In genomic region chr20:4007383-4008025, GRCh38 we compare ENCODE assay signal across 21 cellular contexts. TPM values are rescaled to one million over a fixed set of nuclear protein-coding genes. Genes with fewer than 3 reads are reported as not detected.
DNase-seq lines count a peak whose midpoint lies in the region; ATAC-seq and TF ChIP-seq lines count a peak whose summit lies in the region.
"Had no signal": no experiment of that assay in that cellular context is flagged by ENCODE, and none has a peak within 500 bp of the region (broad histone marks: within the 10 kb centered on the region; RNA-seq: fewer than 3 reads in every experiment).

No MANE protein-coding gene starts in this region.

- in situ Hi-C loops in brain microvascular endothelial cell (cut with HindIII; ENCODE audit: low pct_ligation_motif_present, low sequenced_read_pairs) = no loop called here

- H3K4me1 Mint-ChIP-seq in activated T-cell treated with anti-CD3 and anti-CD28 coated beads, Interleukin-2, amount 50 U/mL, for 4 hours (ENCODE audit: low read depth) = peaks cover 28% of the 10 kb centered on the region

- H3K4me3 ChIP-seq in ACC112 (ENCODE audit: low read depth, low read length) = no peak overlapping the region
- H3K4me3 ChIP-seq in Loucy (ENCODE audit: low read length, poor library complexity, severe bottlenecking) = peak overlapping the region; percentile 14
- H3K4me3 ChIP-seq in psoas muscle = no peak overlapping the region
- H3K4me3 ChIP-seq in brain microvascular endothelial cell (ENCODE audit: low read depth, low read length) = no peak overlapping the region
- H3K4me3 ChIP-seq: GM23248 had no signal

- intact Hi-C loops in psoas muscle (cut with DNase I) = no loop called here

- no peaks in the 10 kb centered on the region for H3K27me3 Mint-ChIP-seq in activated T-cell treated with anti-CD3 and anti-CD28 coated beads, Interleukin-2, amount 50 U/mL, for 4 hours (ENCODE audit: low read depth)
- H3K27me3 Mint-ChIP-seq: CD4-positive, alpha-beta memory T cell had no signal

- ATAC-seq in psoas muscle (no peak), GM18861 (IDR thresholded peaks at IDR 0.05; ENCODE audit: unreplicated experiment) (no peak)
- no peak for ATAC-seq in activated T-cell treated with anti-CD3 and anti-CD28 coated beads, Interleukin-2, amount 50 U/mL, for 4 hours
- ATAC-seq: left colon had no signal

- no peaks in the 10 kb centered on the region for H3K9me3 Mint-ChIP-seq in activated T-cell treated with anti-CD3 and anti-CD28 coated beads, Interleukin-2, amount 50 U/mL, for 4 hours
- H3K9me3 Mint-ChIP-seq: CD4-positive, alpha-beta memory T cell had no signal

- H3K9me3 ChIP-seq in Loucy (ENCODE audit: insufficient read depth, low read depth, low read length) (no peaks in the 10 kb centered on the region), psoas muscle (no peaks in the 10 kb centered on the region)

- no peaks in the 10 kb centered on the region for H3K27me3 ChIP-seq in ACC112 (ENCODE audit: insufficient read depth, low read length)
- no peaks in the 10 kb centered on the region for H3K27me3 ChIP-seq in Loucy (ENCODE audit: insufficient read depth, low read length, poor library complexity, severe bottlenecking)
- H3K27me3 ChIP-seq in psoas muscle (ENCODE audit: insufficient read depth in 3 of 3, low read length in 2 of 3) = no peaks in the 10 kb centered on the region
- H3K27me3 ChIP-seq in brain microvascular endothelial cell (replicated peaks) = no peaks in the 10 kb centered on the region

- H3K36me3 Mint-ChIP-seq in activated T-cell treated with anti-CD3 and anti-CD28 coated beads, Interleukin-2, amount 50 U/mL, for 4 hours (ENCODE audit: insufficient read depth) = peaks cover 6% of the 10 kb centered on the region

- H3K9ac ChIP-seq in Loucy (ENCODE audit: low read depth, low read length, poor library complexity, severe bottlenecking) = no peak overlapping the region
- H3K9ac ChIP-seq: GM23248 had no signal

- no peak overlapping the region for H3K4me3 Mint-ChIP-seq in activated T-cell treated with anti-CD3 and anti-CD28 coated beads, Interleukin-2, amount 50 U/mL, for 4 hours
- H3K4me3 Mint-ChIP-seq: CD4-positive, alpha-beta memory T cell had no signal

- no peak for TF ChIP-seq POLR2A in erythroblast (IDR thresholded peaks at IDR 0.05; ENCODE audit: low read length)

- H3F3A ChIP-seq in Loucy (ENCODE audit: low read depth) = no peaks in the 10 kb centered on the region

- H2AFZ ChIP-seq in ACC112 (ENCODE audit: low read length, unreplicated experiment) (no peak overlapping the region), Loucy (ENCODE audit: low read length) (no peak overlapping the region)
- H2AFZ ChIP-seq: GM23248 had no signal

- TF ChIP-seq CTCF in Loucy (conservative IDR thresholded peaks at IDR 0.05; ENCODE audit: low read length) (no peak), psoas muscle (IDR thresholded peaks at IDR 0.05) (no peak), brain microvascular endothelial cell (IDR thresholded peaks at IDR 0.05; ENCODE audit: low read depth, low read length, missing control alignments) (no peak)

- 81 to 86% (median 86%) methylated on average over 3 of the region's 3 CpGs for WGBS in psoas muscle, 3 donors

- peaks cover 10% of the 10 kb centered on the region; the same call in 1 of the 2 replicates for H3K36me3 ChIP-seq in ACC112 (ENCODE audit: insufficient read depth, low read length)
- H3K36me3 ChIP-seq in Loucy (ENCODE audit: insufficient read depth, low read length) = no peaks in the 10 kb centered on the region; the same call in 1 of the 2 replicates
- no peaks in the 10 kb centered on the region for H3K36me3 ChIP-seq in psoas muscle (ENCODE audit: insufficient read depth in 1 of 2, low read depth in 1 of 2)
- no peaks in the 10 kb centered on the region for H3K36me3 ChIP-seq in brain microvascular endothelial cell (replicated peaks)
- H3K36me3 ChIP-seq: WERI-Rb-1 had no signal

- DNase-seq in erythroblast (lab: John Stamatoyannopoulos, UW) (peak; percentile 17 to 27), psoas muscle (no peak), brain microvascular endothelial cell (no peak)
- no peak for DNase-seq in stimulated activated CD4-positive, alpha-beta T cell treated with anti-CD3 and anti-CD28 coated beads, Interleukin-12 subunit alpha, Interleukin-12 subunit beta, amount 100 ng/mL, for 4 hours
- no peak for DNase-seq in activated T-cell treated with anti-CD3 and anti-CD28 coated beads, Interleukin-2, amount 50 U/mL, for 4 hours
- DNase-seq: activated CD4-positive, alpha-beta T cell treated with anti-CD3 and anti-CD28 coated beads, Interleukin-2, amount 50 U/mL, for 48 hours; activated naive CD4-positive, alpha-beta T cell treated with Interleukin-2 at 50 U/mL for 16 hours; CD4-positive, alpha-beta memory T cell; foreskin melanocyte; GDM1; left colon; NCI-H187; NCI-H2227 treated with DMSO at 0.1 percent for 48 hours; NCI-H774; OCI-M1; SHP77; WERI-Rb-1 had no signal

- H3K27ac ChIP-seq in ACC112 (ENCODE audit: low read depth, low read length) (peak overlapping the region; percentile 16; the same call in 1 of the 2 replicates), psoas muscle (peak overlapping the region; percentile 25), brain microvascular endothelial cell (no peak overlapping the region)
- H3K27ac ChIP-seq: WERI-Rb-1 had no signal

- H3K79me2 ChIP-seq in ACC112 (ENCODE audit: control insufficient read depth, insufficient read depth, low read length, unreplicated experiment) (peaks cover 94% of the 10 kb centered on the region), Loucy (ENCODE audit: insufficient read depth, low read length) (peaks cover 88% of the 10 kb centered on the region)

- H4K20me1 ChIP-seq in Loucy (ENCODE audit: insufficient read depth, low read length, poor library complexity, severe bottlenecking) = peaks cover 46% of the 10 kb centered on the region

- H3K4me1 ChIP-seq in ACC112 (ENCODE audit: control insufficient read depth, insufficient read depth, low read length, unreplicated experiment) (peaks cover 32% of the 10 kb centered on the region), Loucy (ENCODE audit: insufficient read depth, low read length, poor library complexity, severe bottlenecking) (peaks cover 35% of the 10 kb centered on the region), psoas muscle (peaks cover 23% of the 10 kb centered on the region)

- H3K9me2 ChIP-seq in Loucy (replicated peaks; ENCODE audit: low read depth, low read length) = no peaks in the 10 kb centered on the region

- H3K4me2 ChIP-seq in Loucy (ENCODE audit: low read depth, low read length, poor library complexity, severe bottlenecking) = peak overlapping the region; percentile 37

RNA-seq across cellular contexts. Expression of gene RNF24, which starts 7.9 kb away (rescaled TPM):
- total RNA-seq in psoas muscle = 1 to 10 TPM; 1.4 to 3.1 (median 2.3) TPM
- 1 to 10 TPM in 2 of 3 donors, under 1 TPM in 1; 0.48 to 1.5 (median 1.3) TPM for polyA plus RNA-seq in psoas muscle
- total RNA-seq in activated T-cell treated with anti-CD3 and anti-CD28 coated beads, Interleukin-2, amount 50 U/mL, for 4 hours = 1 to 10 TPM; 5.2 to 7.3 (median 7.2) TPM

Comparison
In these comparisons a context has a peak if more than half of its experiments do, and no peak if none do; other contexts are left out.
1. DNase-seq: peak in erythroblast (2 of 2); none in psoas muscle (0 of 2), brain microvascular endothelial cell (single experiment), stimulated activated CD4-positive, alpha-beta T cell treated with anti-CD3 and anti-CD28 coated beads, Interleukin-12 subunit alpha, Interleukin-12 subunit beta, amount 100 ng/mL, for 4 hours (single experiment) and activated T-cell treated with anti-CD3 and anti-CD28 coated beads, Interleukin-2, amount 50 U/mL, for 4 hours (single experiment).